Comparison of ENCODE assay signal across 9 cellular contexts in the genomic region with DNA sequence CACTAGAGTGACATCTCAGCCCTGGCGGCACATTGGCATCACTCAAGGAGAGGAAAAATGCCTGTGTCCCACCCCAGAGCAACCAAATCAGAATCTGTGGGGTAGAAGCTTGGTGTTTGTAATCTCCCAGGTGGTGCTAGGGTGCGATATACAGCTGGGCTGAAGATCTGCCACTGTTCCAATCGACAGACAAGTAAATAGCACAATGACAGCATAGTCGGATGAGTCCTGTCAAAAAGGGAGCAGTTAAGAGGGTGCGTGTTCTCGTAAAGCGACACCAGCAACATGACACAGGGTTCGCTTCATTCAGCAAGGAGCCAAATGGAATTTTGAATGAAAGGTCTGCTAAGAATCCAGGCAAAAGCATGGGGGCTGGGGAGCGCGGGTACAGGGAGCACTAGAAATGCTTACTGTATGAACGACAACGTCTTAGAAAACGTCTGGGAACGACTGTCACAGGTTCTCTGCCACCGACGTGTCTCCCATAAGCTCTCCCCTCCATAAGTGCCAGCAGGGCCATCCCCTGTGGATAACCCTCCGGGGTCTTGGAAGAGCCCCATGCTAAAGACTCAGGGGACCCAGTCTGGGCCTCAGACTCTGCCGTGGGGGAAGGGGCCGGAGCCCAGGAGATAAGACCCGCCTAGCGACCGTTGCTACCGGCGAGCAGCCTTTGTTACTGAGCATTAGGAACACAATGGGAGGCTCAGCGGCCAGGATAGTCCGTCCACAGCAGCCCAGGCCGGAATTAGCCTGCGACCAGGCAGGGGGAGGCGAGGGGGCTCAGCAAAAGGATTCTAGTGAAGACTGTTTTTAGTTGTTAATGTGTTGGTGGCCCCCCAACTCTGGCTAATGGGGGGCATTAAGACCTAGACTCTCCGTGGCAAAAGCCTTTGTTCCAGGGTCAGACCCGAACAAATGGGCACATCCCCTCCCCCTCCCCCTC. TPM values are rescaled to one million over a fixed set of nuclear protein-coding genes. Genes with fewer than 3 reads are reported as not detected.
DNase-seq lines count a peak whose midpoint lies in the region; ATAC-seq and TF ChIP-seq lines count a peak whose summit lies in the region.
"Had no signal": no experiment of that assay in that cellular context is flagged by ENCODE, and none has a peak within 500 bp of the region (broad histone marks: within the 10 kb centered on the region; RNA-seq: fewer than 3 reads in every experiment).

No MANE protein-coding gene starts in this region.

- TF ChIP-seq POLR2A in upper lobe of left lung (IDR thresholded peaks at IDR 0.05): peak in 2 of 4 donors; percentile 21 to 42

- DNase-seq in NCI-H748 treated with DMSO at 0.1 percent for 48 hours (lab: John Stamatoyannopoulos, UW) (peak; percentile 9), upper lobe of left lung (peak; percentile 36 to 50), OCI-M2 (lab: John Stamatoyannopoulos, UW; ENCODE audit: unreplicated experiment) (no peak), superior temporal gyrus (ENCODE audit: extremely low spot score) (no peak)
- DNase-seq: activated T-cell treated with anti-CD3 and anti-CD28 coated beads, Interleukin-2, amount 50 U/mL, for 24 hours; immature natural killer cell had no signal

- no peaks in the 10 kb centered on the region for H3K27me3 ChIP-seq in esophagus (ENCODE audit: control insufficient read depth in 1 of 2, insufficient read depth in 2 of 2, low read length in 2 of 2)
- no peaks in the 10 kb centered on the region for H3K27me3 ChIP-seq in upper lobe of left lung

- H3K9me3 ChIP-seq in esophagus (ENCODE audit: control insufficient read depth in 2 of 2, insufficient read depth in 1 of 2, low read depth in 1 of 2, low read length in 1 of 2) (no peaks in the 10 kb centered on the region), mesodermal cell (ENCODE audit: control insufficient read depth, low read length) (no peaks in the 10 kb centered on the region), upper lobe of left lung (no peaks in the 10 kb centered on the region)

- ATAC-seq in upper lobe of left lung (ENCODE audit: low FRiP score in 2 of 2) (peak in 1 of 2 donors; percentile 77), HG02798 (IDR thresholded peaks at IDR 0.05; ENCODE audit: poor library complexity, unreplicated experiment) (no peak)

- TF ChIP-seq CTCF in upper lobe of left lung (IDR thresholded peaks at IDR 0.05): no peak

- H3K4me3 ChIP-seq in esophagus (ENCODE audit: low read depth in 1 of 2, low read length in 2 of 2) (peak overlapping the region; percentile 25 to 43), mesodermal cell (ENCODE audit: extremely low read depth, insufficient read depth, low read length, poor library complexity, severe bottlenecking) (peak overlapping the region; percentile 29), upper lobe of left lung (peak overlapping the region in 3 of 4 donors; percentile 29 to 48 (median 40))

- WGBS in esophagus, 2 donors: 43 to 46% methylated on average over 31 of the region's 31 CpGs
- 12% methylated on average over 25 to 27 of the region's 31 CpGs for WGBS in mesodermal cell (ENCODE audit: insufficient coverage in 2 of 2), 2 experiments
- 36 to 55% methylated on average over 25 to 30 of the region's 31 CpGs for whole genome bisulfite sequencing in upper lobe of left lung, 2 donors

- H3K27ac ChIP-seq in esophagus (ENCODE audit: low read depth in 2 of 2, low read length in 1 of 2): peak overlapping the region in 1 of 2 donors; percentile 65
- H3K27ac ChIP-seq in mesodermal cell (ENCODE audit: low read depth, low read length, severe bottlenecking): peak overlapping the region; percentile 99
- peak overlapping the region; percentile 68 to 86 (median 82) for H3K27ac ChIP-seq in upper lobe of left lung

- TF ChIP-seq EP300 in upper lobe of left lung (IDR thresholded peaks at IDR 0.05): no peak

- H3K36me3 ChIP-seq in esophagus (ENCODE audit: control insufficient read depth in 2 of 2, insufficient read depth in 2 of 2, low read length in 1 of 2): no peaks in the 10 kb centered on the region
- no peaks in the 10 kb centered on the region for H3K36me3 ChIP-seq in mesodermal cell (ENCODE audit: control insufficient read depth, insufficient read depth, low read length)
- H3K36me3 ChIP-seq in upper lobe of left lung: no peaks in the 10 kb centered on the region

- peaks cover 0 to 4% of the 10 kb centered on the region in 2 donors for H3K4me1 ChIP-seq in esophagus (ENCODE audit: control insufficient read depth in 2 of 2, insufficient read depth in 2 of 2, low read length in 1 of 2)
- H3K4me1 ChIP-seq in mesodermal cell (ENCODE audit: control insufficient read depth, insufficient read depth, low read length, poor library complexity, severe bottlenecking): peaks cover 11% of the 10 kb centered on the region
- peaks cover 0 to 15% (median 3%) of the 10 kb centered on the region in 4 donors for H3K4me1 ChIP-seq in upper lobe of left lung

RNA-seq across cellular contexts. Expression of a gene that starts 20.8 kb away (rescaled TPM):
- 1 to 10 TPM; 2.7 to 5.2 TPM for polyA plus RNA-seq in esophagus
- 5.5 TPM for polyA plus RNA-seq in mesodermal cell (2013, experiment 1 of 2)
- 4.5 TPM for polyA plus RNA-seq in mesodermal cell (2013, experiment 2 of 2)
- 10 to 100 TPM; 35.7 to 88.0 (median 63.9) TPM for total RNA-seq in upper lobe of left lung

RNA-seq across cellular contexts. Expression of a gene that starts 39.4 kb away (rescaled TPM):
- 10 to 100 TPM; 15.2 to 26.4 TPM for polyA plus RNA-seq in esophagus
- 31.0 TPM for polyA plus RNA-seq in mesodermal cell (2013, experiment 1 of 2)
- polyA plus RNA-seq in mesodermal cell (2013, experiment 2 of 2): 25.1 TPM
- total RNA-seq in upper lobe of left lung: 10 to 100 TPM; 28.0 to 47.1 (median 34.3) TPM

Comparison
In these comparisons a context has a peak if more than half of its experiments do, and no peak if none do; other contexts are left out.
1. DNase-seq: peak in NCI-H748 treated with DMSO at 0.1 percent for 48 hours (single experiment) and upper lobe of left lung (2 of 2); none in OCI-M2 (single experiment) and superior temporal gyrus (single experiment).
2. Peak in every context shown above with its lines, with median percentiles within 50 percentile points of each other: H3K4me3 ChIP-seq.